Comparison of ENCODE assay signal across 1 cellular context in the genomic region with DNA sequence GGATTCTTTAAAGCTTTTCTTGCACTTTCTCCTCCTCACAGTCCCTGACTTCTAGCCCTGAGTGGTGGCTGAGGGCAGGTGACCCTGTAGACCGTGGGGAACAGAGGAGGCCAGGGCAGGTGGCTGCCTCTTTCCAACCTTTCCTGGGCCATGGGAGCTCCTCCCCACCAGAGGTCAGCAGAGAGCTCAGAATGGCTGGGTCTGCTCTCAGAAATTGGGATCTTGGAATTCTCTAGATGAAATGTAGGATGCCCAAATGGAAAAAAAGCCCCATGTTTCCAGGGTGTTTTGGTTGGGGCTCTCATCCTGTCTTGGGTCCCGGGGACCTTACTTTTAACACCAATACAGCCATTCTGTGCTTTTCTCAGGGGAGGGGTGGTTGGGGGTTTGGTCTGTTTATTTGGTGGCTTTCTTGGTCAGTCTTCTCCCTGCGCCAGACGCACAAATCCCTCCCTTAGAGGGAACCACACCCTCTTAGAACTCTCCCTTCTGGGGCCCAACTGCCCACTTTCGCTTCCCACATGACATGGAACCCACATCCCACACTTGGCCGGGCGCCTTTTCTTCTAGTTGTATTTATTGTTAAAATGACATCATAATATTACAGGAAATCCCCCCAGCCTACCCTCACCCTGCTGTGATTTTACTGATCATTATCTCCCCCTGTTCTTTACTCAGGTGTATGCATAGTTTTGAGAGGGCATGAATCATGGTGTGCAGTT.
TF ChIP-seq lines count a peak whose summit lies in the region.

No MANE protein-coding gene starts in this region.

TF ChIP-seq in K562, 482 proteins besides CTCF, POLR2A, EP300 and RAD21 (continued from another document):
- TF ChIP-seq CC2D1A (IDR thresholded peaks at IDR 0.05) = peak; percentile 70
- no peak for TF ChIP-seq SRSF1 (IDR thresholded peaks at IDR 0.05; ENCODE audit: low read depth, low read length)
- no peak for TF ChIP-seq ZNF780A (CRISPR knock-in tag; IDR thresholded peaks at IDR 0.05)
- peak; percentile 60; the same call in 1 of the 2 replicates for TF ChIP-seq ARID2 (IDR thresholded peaks at IDR 0.05)
- peak; percentile 91 for TF ChIP-seq SMC3 (conservative IDR thresholded peaks at IDR 0.05; ENCODE audit: insufficient read depth, low read depth, low read length)
